Comparison of ENCODE assay signal across 8 cellular contexts in genomic region chr2:46985512-46985911, GRCh38. TPM values are rescaled to one million over a fixed set of nuclear protein-coding genes. Genes with fewer than 3 reads are reported as not detected.
DNase-seq lines count a peak whose midpoint lies in the region; ATAC-seq and TF ChIP-seq lines count a peak whose summit lies in the region.

No MANE protein-coding gene starts in this region.

- H3K4me1 Mint-ChIP-seq in brain: peaks cover 54% of the 10 kb centered on the region

- DNase-seq in SIG-M5 treated with dmso at 0.1 percent for 504 hours (lab: John Stamatoyannopoulos, UW; ENCODE audit: unreplicated experiment) (peak; percentile 28), SIG-M5 (lab: John Stamatoyannopoulos, UW) (no peak), prostate gland (ENCODE audit: low spot score) (no peak), left lobe of liver (ENCODE audit: low spot score) (no peak), NCI-H2029 (lab: John Stamatoyannopoulos, UW) (no peak)

- peaks cover 14% of the 10 kb centered on the region for H3K36me3 Mint-ChIP-seq in brain

- H3K4me3 ChIP-seq in prostate gland: no peak overlapping the region

- H3K4me1 ChIP-seq in prostate gland (replicated peaks): peaks cover 20% of the 10 kb centered on the region

- no peaks in the 10 kb centered on the region for H3K27me3 ChIP-seq in prostate gland (replicated peaks; ENCODE audit: insufficient read depth)

- WGBS in prostate gland: 62% methylated on average over 2 of the region's 2 CpGs

- peak overlapping the region in 3 of 5 experiments; percentile 59 to 94 (median 81) for H3K27ac Mint-ChIP-seq in brain

- H3K9me3 Mint-ChIP-seq in brain: no peaks in the 10 kb centered on the region

- no peaks in the 10 kb centered on the region for H3K27me3 Mint-ChIP-seq in brain

- H3K27ac ChIP-seq in KOPT-K1 (ENCODE audit: low read depth, low read length, poor library complexity, severe bottlenecking) (peak overlapping the region; percentile 95), prostate gland (peak overlapping the region; percentile 62 to 71)

- H3K4me3 Mint-ChIP-seq in brain: no peak overlapping the region

- H3K36me3 ChIP-seq in KOPT-K1 (ENCODE audit: insufficient read depth, low read length): peaks cover 85% of the 10 kb centered on the region
- no peaks in the 10 kb centered on the region for H3K36me3 ChIP-seq in prostate gland

- TF ChIP-seq CTCF in brain (conservative IDR thresholded peaks at IDR 0.05): no peak
- no peak for TF ChIP-seq CTCF in prostate gland (IDR thresholded peaks at IDR 0.05)

- TF ChIP-seq POLR2A in prostate gland (IDR thresholded peaks at IDR 0.05): no peak

- no peaks in the 10 kb centered on the region for H3K9me3 ChIP-seq in KOPT-K1 (ENCODE audit: insufficient read depth, low read length, poor library complexity, severe bottlenecking)
- no peaks in the 10 kb centered on the region for H3K9me3 ChIP-seq in prostate gland

- intact Hi-C loops in prostate gland (cut with DNase I): no loop called here

- ATAC-seq in HG03442 (IDR thresholded peaks at IDR 0.05; ENCODE audit: unreplicated experiment) (no peak), left lobe of liver (no peak)

RNA-seq across cellular contexts. Expression of gene TTC7A, which starts 44.5 kb away (rescaled TPM):
- polyA plus RNA-seq in brain (ENCODE audit: insufficient read depth, low read depth, low replicate concordance): 8.8 TPM
- total RNA-seq in prostate gland (10 to 100 TPM; 19.3 to 64.4 TPM), left lobe of liver (15.7 TPM)
